Comparison of ENCODE assay signal across 8 cellular contexts in the genomic region with DNA sequence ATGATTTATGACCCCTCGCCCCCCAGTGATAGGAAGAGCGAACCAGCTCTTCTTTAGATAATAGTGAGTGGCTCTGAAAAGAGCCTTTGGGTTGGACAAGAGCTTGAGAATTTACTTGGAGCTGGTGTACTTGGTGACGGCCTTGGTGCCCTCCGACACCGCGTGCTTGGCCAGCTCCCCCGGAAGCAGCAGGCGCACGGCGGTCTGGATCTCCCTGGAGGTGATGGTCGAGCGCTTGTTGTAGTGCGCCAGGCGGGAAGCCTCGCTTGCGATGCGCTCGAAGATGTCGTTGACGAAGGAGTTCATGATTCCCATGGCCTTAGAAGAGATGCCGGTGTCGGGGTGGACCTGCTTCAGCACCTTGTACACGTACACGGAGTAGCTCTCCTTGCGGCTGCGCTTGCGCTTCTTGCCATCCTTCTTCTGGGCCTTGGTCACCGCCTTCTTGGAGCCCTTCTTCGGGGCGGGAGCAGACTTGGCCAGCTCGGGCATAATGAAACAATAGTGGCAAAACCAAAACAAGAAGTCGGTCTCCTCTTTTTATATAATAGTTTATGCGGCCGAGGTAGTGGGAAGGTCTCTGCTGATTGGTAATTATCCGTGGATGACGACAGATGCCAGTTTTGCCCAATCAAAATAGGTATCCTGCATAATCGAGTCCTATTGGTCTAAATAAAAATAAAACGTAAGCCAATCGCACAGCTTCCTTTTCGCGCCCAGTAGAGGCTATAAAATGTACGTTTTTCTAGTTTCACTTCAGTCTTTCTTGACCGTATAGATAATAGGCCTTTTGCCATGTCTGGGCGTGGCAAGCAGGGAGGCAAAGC.
DNase-seq lines count a peak whose midpoint lies in the region; ATAC-seq and TF ChIP-seq lines count a peak whose summit lies in the region.
"Not testable (repeated sequence)": the region's sequence is repeated elsewhere in the genome, so short reads cannot be mapped to it uniquely, and the experiment has no call there.

No MANE protein-coding gene starts in this region.

- intact Hi-C loops in vagina (cut with DNase I) = not testable (repeated sequence)

- H3K4me3 ChIP-seq in cardiac muscle cell (peak overlapping the region; percentile 82), vagina (peak overlapping the region; percentile 46 to 58)

- H3K4me1 ChIP-seq in cardiac muscle cell (ENCODE audit: low read depth) = not testable (repeated sequence)
- peaks cover 23% of the 10 kb centered on the region for H3K4me1 ChIP-seq in vagina

- DNase-seq in NCI-H1417 treated with DMSO at 0.1 percent for 48 hours (lab: John Stamatoyannopoulos, UW) (peak; percentile 90), SW 1271 (lab: John Stamatoyannopoulos, UW) (peak; percentile 97 to 99), amniotic epithelial cell (ENCODE audit: low read depth) (peak; percentile 96), cardiac muscle cell (ENCODE audit: low read depth in 1 of 2, low spot score in 1 of 2) (peak; percentile 83 to 96), osteocyte (ENCODE audit: extremely low spot score, unreplicated experiment) (peak; percentile 87), vagina (ENCODE audit: extremely low spot score in 2 of 2) (peak in 1 of 2 donors; percentile 95)

- peak overlapping the region; percentile 91 for H3K4me3 Mint-ChIP-seq in osteocyte (ENCODE audit: unreplicated experiment)

- not testable (repeated sequence) for TF ChIP-seq CTCF in cardiac muscle cell (IDR thresholded peaks at IDR 0.05; ENCODE audit: low read depth, low read length); osteocyte (IDR thresholded peaks at IDR 0.05); vagina (IDR thresholded peaks at IDR 0.05)

- H3K9me3 Mint-ChIP-seq in osteocyte (ENCODE audit: unreplicated experiment) = not testable (repeated sequence)

- peaks cover 40% of the 10 kb centered on the region for H3K4me1 Mint-ChIP-seq in osteocyte (ENCODE audit: unreplicated experiment)

- H3K36me3 ChIP-seq in cardiac muscle cell, vagina: not testable (repeated sequence)

- not testable (repeated sequence) for H3K9me3 ChIP-seq in cardiac muscle cell (ENCODE audit: low read depth); vagina

- peak in 1 of 2 donors; percentile 45 for TF ChIP-seq POLR2A in vagina (IDR thresholded peaks at IDR 0.05)

- H3K27ac ChIP-seq in cardiac muscle cell = peak overlapping the region; percentile 4
- peak overlapping the region; percentile 72 for H3K27ac ChIP-seq in vagina

- H3K27me3 ChIP-seq in cardiac muscle cell, vagina: not testable (repeated sequence)

- not testable (repeated sequence) for H3K36me3 Mint-ChIP-seq in osteocyte (ENCODE audit: unreplicated experiment)

- H3K27me3 Mint-ChIP-seq in osteocyte (ENCODE audit: unreplicated experiment) = not testable (repeated sequence)

- ATAC-seq in GM18498 (IDR thresholded peaks at IDR 0.05; ENCODE audit: unreplicated experiment) (peak; percentile 71), HG02870 (IDR thresholded peaks at IDR 0.05; ENCODE audit: unreplicated experiment) (peak; percentile 69)

- peak overlapping the region; percentile 99 for H3K27ac Mint-ChIP-seq in osteocyte (ENCODE audit: unreplicated experiment)
